ENCODE assay signal across 18 cellular contexts in the genomic region with DNA sequence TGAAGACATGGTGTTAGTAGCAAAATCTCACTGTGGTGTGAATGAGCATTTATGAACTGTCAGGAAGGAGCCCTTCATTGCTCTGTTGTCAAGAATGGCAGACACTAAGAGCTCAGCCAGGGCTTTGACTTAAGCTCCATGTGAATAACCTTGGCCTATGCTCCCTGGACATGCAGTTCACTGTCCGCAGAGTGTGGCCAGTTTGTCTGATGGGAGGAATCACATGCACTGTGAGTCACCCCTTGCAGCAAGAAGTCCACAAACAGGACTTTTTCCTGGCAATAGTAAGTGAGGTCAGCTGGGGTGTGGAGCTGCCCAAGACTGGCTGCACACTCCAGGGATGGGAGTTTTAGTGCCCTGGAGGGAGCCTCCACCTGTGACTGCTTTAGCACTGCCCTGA. TPM values are rescaled to one million over a fixed set of nuclear protein-coding genes. Genes with fewer than 3 reads are reported as not detected.
DNase-seq lines count a peak whose midpoint lies in the region; ATAC-seq, FAIRE-seq and TF ChIP-seq lines count a peak whose summit lies in the region.
"Had no signal": no experiment of that assay in that cellular context is flagged by ENCODE, and none has a peak within 500 bp of the region (broad histone marks: within the 10 kb centered on the region; RNA-seq: fewer than 3 reads in every experiment).

No MANE protein-coding gene starts in this region.

- intact Hi-C loops in activated naive CD4-positive, alpha-beta T cell treated with anti-CD3 and anti-CD28 coated beads for 36 hours (cut with micrococcal nuclease) = no loop called here
- intact Hi-C loops in heart right ventricle (cut with DNase I) = no loop called here

- no peaks in the 10 kb centered on the region for H3K27me3 ChIP-seq in heart right ventricle
- H3K27me3 ChIP-seq: BLaER1 had no signal

- H3K36me3 Mint-ChIP-seq in activated naive CD4-positive, alpha-beta T cell treated with anti-CD3 and anti-CD28 coated beads for 36 hours (ENCODE audit: low read depth) = peaks cover 4% of the 10 kb centered on the region

- H3K4me1 ChIP-seq in heart right ventricle = no peaks in the 10 kb centered on the region

- no peak for TF ChIP-seq POLR2A in H54 (IDR thresholded peaks at IDR 0.05; ENCODE audit: low read depth, low read length)

- H3K27ac Mint-ChIP-seq in activated naive CD4-positive, alpha-beta T cell treated with anti-CD3 and anti-CD28 coated beads for 36 hours = no peak overlapping the region
- H3K27ac Mint-ChIP-seq: CD8-positive, alpha-beta memory T cell had no signal

- H3K4me1 Mint-ChIP-seq in activated naive CD4-positive, alpha-beta T cell treated with anti-CD3 and anti-CD28 coated beads for 36 hours (ENCODE audit: low read depth) = no peaks in the 10 kb centered on the region
- H3K4me1 Mint-ChIP-seq: CD8-positive, alpha-beta memory T cell had no signal

- no peak for ATAC-seq in heart right ventricle
- ATAC-seq: HCT116, Panc1, SK-N-SH treated with all-trans-retinoic acid at 6 μM for 48 hours had no signal

- H3K4me3 Mint-ChIP-seq in activated naive CD4-positive, alpha-beta T cell treated with anti-CD3 and anti-CD28 coated beads for 36 hours = no peak overlapping the region
- H3K4me3 Mint-ChIP-seq: CD8-positive, alpha-beta memory T cell had no signal

- DNase-seq in H54 (ENCODE audit: insufficient read length, low spot score) = peak; percentile 5
- peak; percentile 7 for DNase-seq in NCI-H226
- DNase-seq in fibroblast of pulmonary artery (ENCODE audit: low read depth) = peak; percentile 3
- peak; percentile 26 for DNase-seq in stromal cell of bone marrow (ENCODE audit: low read depth)
- no peak for DNase-seq in activated naive CD4-positive, alpha-beta T cell treated with anti-CD3 and anti-CD28 coated beads for 36 hours
- DNase-seq in heart right ventricle = no peak
- no peak for DNase-seq in mesenteric fat pad (ENCODE audit: low spot score)
- DNase-seq: CD8-positive, alpha-beta memory T cell; NCI-H1417; NCI-H1930; NCI-H2171; NCI-H510A; NCI-H82; SHP77 had no signal

- FAIRE-seq in H54 (lab: Jason Lieb, UNC) = peak; percentile 23

- TF ChIP-seq CTCF in fibroblast of pulmonary artery (IDR thresholded peaks at IDR 0.05; ENCODE audit: low read length, missing control alignments) = no peak
- no peak for TF ChIP-seq CTCF in heart right ventricle (IDR thresholded peaks at IDR 0.05)

- no peak overlapping the region for H3K4me3 ChIP-seq in fibroblast of pulmonary artery (replicated peaks; ENCODE audit: low read depth, low read length)
- no peak overlapping the region for H3K4me3 ChIP-seq in heart right ventricle
- H3K4me3 ChIP-seq: BLaER1 had no signal

- H3K27me3 Mint-ChIP-seq in activated naive CD4-positive, alpha-beta T cell treated with anti-CD3 and anti-CD28 coated beads for 36 hours (ENCODE audit: low read depth) = peaks cover 2% of the 10 kb centered on the region
- H3K27me3 Mint-ChIP-seq: CD8-positive, alpha-beta memory T cell had no signal

- peaks cover 0 to 18% (median 0%) of the 10 kb centered on the region in 9 donors for H3K36me3 ChIP-seq in heart right ventricle

- peaks cover 0 to 66% (median 0%) of the 10 kb centered on the region in 11 donors for H3K9me3 ChIP-seq in heart right ventricle

- no peak overlapping the region for H3K27ac ChIP-seq in heart right ventricle
- H3K27ac ChIP-seq: BLaER1 had no signal

- H3K9me3 Mint-ChIP-seq in activated naive CD4-positive, alpha-beta T cell treated with anti-CD3 and anti-CD28 coated beads for 36 hours = peaks cover 13% of the 10 kb centered on the region

- 83 to 84% methylated on average over 1 of the region's 1 CpG for WGBS in heart right ventricle, 2 donors

- CTCF ChIA-PET in activated naive CD4-positive, alpha-beta T cell treated with anti-CD3 and anti-CD28 coated beads for 36 hours (lab: Charles Lee) = no interaction called here

RNA-seq across cellular contexts. Expression of a gene that starts 49.5 kb away (rescaled TPM):
- total RNA-seq in activated naive CD4-positive, alpha-beta T cell treated with anti-CD3 and anti-CD28 coated beads for 36 hours = 10 to 100 TPM; 15.5 to 18.8 TPM
- total RNA-seq in heart right ventricle (1 to 10 TPM; 6.7 to 9.2 (median 7.4) TPM), mesenteric fat pad (21.5 TPM)
- polyA plus RNA-seq in heart right ventricle = 1 to 10 TPM; 2.8 to 6.6 TPM

Comparison
In these comparisons a context has a peak if more than half of its experiments do, and no peak if none do; other contexts are left out.
1. DNase-seq: peak in H54 (single experiment), NCI-H226 (single experiment), fibroblast of pulmonary artery (single experiment) and stromal cell of bone marrow (single experiment); none in activated naive CD4-positive, alpha-beta T cell treated with anti-CD3 and anti-CD28 coated beads for 36 hours (single experiment), heart right ventricle (0 of 2) and mesenteric fat pad (single experiment).